1 cellular context compared by ENCODE assay signal in genomic region chr16:2913603-2914002, GRCh38.
TF ChIP-seq lines count a peak whose summit lies in the region.

No MANE protein-coding gene starts in this region.

TF ChIP-seq in SK-N-SH treated with all-trans-retinoic acid at 6 μM for 48 hours, 23 proteins besides CTCF, POLR2A, EP300 and RAD21 (continued from another document):
- TF ChIP-seq OSR1 (CRISPR knock-in tag; IDR thresholded peaks at IDR 0.05) (no peak), ZFP3 (CRISPR knock-in tag; IDR thresholded peaks at IDR 0.05) (no peak), ZNF70 (CRISPR knock-in tag; IDR thresholded peaks at IDR 0.05) (no peak), TCF4 (CRISPR knock-in tag; IDR thresholded peaks at IDR 0.05; ENCODE audit: borderline replicate concordance) (no peak), GLIS3 (CRISPR knock-in tag; IDR thresholded peaks at IDR 0.05) (no peak), ESRRG (CRISPR knock-in tag; IDR thresholded peaks at IDR 0.05) (no peak)
TF ChIP-seq in SK-N-SH treated with all-trans-retinoic acid at 6 μM for 48 hours: peak in this region for 0.
